ENCODE assay signal across 18 cellular contexts in the genomic region with DNA sequence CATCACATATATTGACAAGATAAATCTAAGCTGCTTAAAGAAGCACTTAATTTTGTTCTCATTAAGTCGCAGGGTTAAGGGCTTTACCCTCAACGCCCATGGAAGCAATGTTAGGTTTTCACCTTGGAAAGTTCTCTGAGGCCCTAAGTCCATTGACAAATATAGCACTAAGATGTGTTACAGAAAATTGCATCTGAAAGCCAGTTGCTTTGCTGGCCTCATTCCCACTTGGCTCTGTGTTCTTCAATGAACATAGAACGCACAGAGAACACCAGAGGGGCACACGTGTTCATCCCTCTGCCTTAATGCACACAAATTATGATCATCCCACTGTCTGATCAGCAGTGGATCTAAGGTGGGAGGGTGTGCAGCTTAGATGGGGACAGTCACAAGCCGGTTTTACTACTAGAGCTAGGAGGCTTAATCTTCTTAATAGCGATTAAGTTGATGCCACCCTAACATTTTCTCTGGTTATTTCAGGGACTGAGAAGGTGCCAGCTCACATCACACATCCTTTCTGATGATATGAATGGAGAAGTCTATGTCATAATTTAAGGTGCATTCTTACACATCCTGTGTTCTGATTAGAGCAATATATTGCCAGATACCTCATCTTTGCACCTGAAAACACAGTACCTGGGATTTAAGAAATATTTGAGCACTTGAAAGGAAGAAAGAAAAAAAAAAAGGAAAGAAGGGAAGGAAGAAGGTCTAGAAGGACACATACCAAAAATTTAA.
DNase-seq lines count a peak whose midpoint lies in the region; ATAC-seq and TF ChIP-seq lines count a peak whose summit lies in the region.
"Had no signal": no experiment of that assay in that cellular context is flagged by ENCODE, and none has a peak within 500 bp of the region (broad histone marks: within the 10 kb centered on the region; RNA-seq: fewer than 3 reads in every experiment).

No MANE protein-coding gene starts in this region.

- H3K36me3 Mint-ChIP-seq in CD4-positive, alpha-beta T cell (ENCODE audit: low read depth), result no peaks in the 10 kb centered on the region
- H3K36me3 Mint-ChIP-seq in activated CD4-positive, alpha-beta memory T cell treated with anti-CD3 and anti-CD28 coated beads for 36 hours, result peaks cover 4% of the 10 kb centered on the region
- H3K36me3 Mint-ChIP-seq in nephron progenitor cell (ENCODE audit: low read depth), result peaks cover 22% of the 10 kb centered on the region

- H3K27ac Mint-ChIP-seq in CD4-positive, alpha-beta T cell, result peak overlapping the region; percentile 88
- H3K27ac Mint-ChIP-seq in activated CD4-positive, alpha-beta memory T cell treated with anti-CD3 and anti-CD28 coated beads for 36 hours, result peak overlapping the region; percentile 57
- peak overlapping the region; percentile 84 for H3K27ac Mint-ChIP-seq in nephron progenitor cell

- no peaks in the 10 kb centered on the region for H3K9me3 ChIP-seq in CD4-positive, alpha-beta T cell (ENCODE audit: control insufficient read depth, low read length)

- H3K9me3 Mint-ChIP-seq in CD4-positive, alpha-beta T cell, result no peaks in the 10 kb centered on the region
- H3K9me3 Mint-ChIP-seq in activated CD4-positive, alpha-beta memory T cell treated with anti-CD3 and anti-CD28 coated beads for 36 hours, result no peaks in the 10 kb centered on the region
- no peaks in the 10 kb centered on the region for H3K9me3 Mint-ChIP-seq in nephron progenitor cell

- peak; percentile 38 for ATAC-seq in CD4-positive, alpha-beta T cell (ENCODE audit: poor library complexity)
- ATAC-seq in HG02763 (IDR thresholded peaks at IDR 0.05; ENCODE audit: unreplicated experiment), result no peak
- ATAC-seq: GM12878, Panc1 had no signal

- CTCF ChIA-PET in CD4-positive, alpha-beta T cell (lab: Charles Lee), result interaction anchor here (0.6 to 1.5 kb wide), 2 partner anchors 183 to 523 kb away, joined by 3 to 5 read pairs; no protein-coding TSS in a partner anchor
- CTCF ChIA-PET in activated CD4-positive, alpha-beta memory T cell treated with anti-CD3 and anti-CD28 coated beads for 36 hours (lab: Charles Lee), result interaction anchor here (0.6 to 1.5 kb wide), 4 partner anchors 17 to 1131 kb away, joined by 3 to 4 read pairs (median 3); no protein-coding TSS in a partner anchor

- peaks cover 65% of the 10 kb centered on the region for H3K4me1 Mint-ChIP-seq in CD4-positive, alpha-beta T cell (ENCODE audit: low read depth)
- peaks cover 71% of the 10 kb centered on the region for H3K4me1 Mint-ChIP-seq in activated CD4-positive, alpha-beta memory T cell treated with anti-CD3 and anti-CD28 coated beads for 36 hours (ENCODE audit: low read depth)
- H3K4me1 Mint-ChIP-seq in nephron progenitor cell, result peaks cover 33% of the 10 kb centered on the region

- intact Hi-C loops in CD4-positive, alpha-beta T cell (cut with DNase I, micrococcal nuclease), result no loop called here
- intact Hi-C loops in activated CD4-positive, alpha-beta memory T cell treated with anti-CD3 and anti-CD28 coated beads for 36 hours (cut with micrococcal nuclease), result no loop called here

- H3K27ac ChIP-seq in CD4-positive, alpha-beta T cell (ENCODE audit: low read depth, low read length), result no peak overlapping the region

- peak overlapping the region; percentile 27 for H3K4me3 Mint-ChIP-seq in CD4-positive, alpha-beta T cell
- H3K4me3 Mint-ChIP-seq in activated CD4-positive, alpha-beta memory T cell treated with anti-CD3 and anti-CD28 coated beads for 36 hours, result no peak overlapping the region
- no peak overlapping the region for H3K4me3 Mint-ChIP-seq in nephron progenitor cell

- POLR2A ChIA-PET in CD4-positive, alpha-beta T cell (lab: Charles Lee), result interaction anchor here (1.0 to 7.1 kb wide), 6 partner anchors 16 to 141 kb away, joined by 3 to 62 read pairs (median 5); no protein-coding TSS in a partner anchor
- POLR2A ChIA-PET in activated CD4-positive, alpha-beta memory T cell treated with anti-CD3 and anti-CD28 coated beads for 36 hours (lab: Charles Lee), result interaction anchor here (1.0 kb wide), 1 partner anchor 22 kb away, joined by 3 read pairs; no protein-coding TSS in a partner anchor

- DNase-seq in CD4-positive, alpha-beta T cell, result no peak
- DNase-seq in D341Med (ENCODE audit: low spot score) (peak; percentile 77), nephron progenitor cell (no peak), AG08396 (ENCODE audit: low spot score) (no peak)
- no peak for DNase-seq in activated CD4-positive, alpha-beta memory T cell treated with anti-CD3 and anti-CD28 coated beads for 36 hours
- no peak for DNase-seq in stimulated activated CD4-positive, alpha-beta T cell treated with anti-CD3 and anti-CD28 coated beads, Interleukin-12 subunit alpha, Interleukin-12 subunit beta, amount 100 ng/mL, for 4 hours
- DNase-seq: ACHN, DND-41, GDM1, KG1, NCI-H1417 treated with DMSO at 0.1 percent for 48 hours, NCI-H1930, NCI-H2171, NCI-H446 treated with DMSO at 0.1 percent for 48 hours, NCI-H748 treated with DMSO at 0.1 percent for 48 hours had no signal

- no peaks in the 10 kb centered on the region for H3K27me3 ChIP-seq in CD4-positive, alpha-beta T cell (ENCODE audit: control insufficient read depth, insufficient read depth, low read length)

- H3K27me3 Mint-ChIP-seq in CD4-positive, alpha-beta T cell, result no peaks in the 10 kb centered on the region
- H3K27me3 Mint-ChIP-seq in activated CD4-positive, alpha-beta memory T cell treated with anti-CD3 and anti-CD28 coated beads for 36 hours, result no peaks in the 10 kb centered on the region
- H3K27me3 Mint-ChIP-seq in nephron progenitor cell (ENCODE audit: low read depth, poor library complexity), result peaks cover 2% of the 10 kb centered on the region

- TF ChIP-seq CTCF in CD4-positive, alpha-beta T cell (IDR thresholded peaks at IDR 0.05), result no peak
- no peak for TF ChIP-seq CTCF in nephron progenitor cell (IDR thresholded peaks at IDR 0.05)
